In the genomic region with DNA sequence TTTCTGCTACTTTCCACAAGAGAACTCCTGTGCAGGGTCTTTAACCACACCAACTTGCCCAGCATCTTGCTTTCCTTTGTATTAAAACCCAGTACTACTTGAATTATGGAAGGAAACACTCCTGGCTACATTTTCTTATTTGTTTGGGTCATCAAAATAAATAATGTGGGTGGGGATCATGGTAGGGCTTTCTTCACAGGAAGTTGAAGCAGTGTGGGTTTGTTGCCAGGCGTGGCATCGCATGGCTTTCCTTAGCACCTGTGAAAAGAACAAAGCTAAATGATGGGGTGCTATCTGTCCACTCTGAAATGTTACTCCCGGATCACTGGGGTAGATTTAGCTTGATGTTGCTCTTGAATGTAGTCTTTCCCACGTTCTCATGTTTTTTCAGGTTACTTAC, we compare ENCODE assay signal across 14 cellular contexts. TPM values are rescaled to one million over a fixed set of nuclear protein-coding genes. Genes with fewer than 3 reads are reported as not detected.
A peak's percentile ranks its signal among the peaks of the same experiment; 100 is the strongest.
DNase-seq lines count a peak whose midpoint lies in the region; ATAC-seq and TF ChIP-seq lines count a peak whose summit lies in the region.
"Had no signal": no experiment of that assay in that cellular context is flagged by ENCODE, and none has a peak within 500 bp of the region (broad histone marks: within the 10 kb centered on the region; RNA-seq: fewer than 3 reads in every experiment).

No MANE protein-coding gene starts in this region.

- no peak overlapping the region for H2AFZ ChIP-seq in IMR-90 (replicated peaks; ENCODE audit: low read length, poor library complexity)

- H3K9ac ChIP-seq in IMR-90 (ENCODE audit: low read depth, low read length) = no peak overlapping the region

- H3K9me3 ChIP-seq in CD4-positive, CD25-positive, alpha-beta regulatory T cell (ENCODE audit: control insufficient read depth in 2 of 2, low read length in 2 of 2) = no peaks in the 10 kb centered on the region
- H3K9me3 ChIP-seq in IMR-90 (ENCODE audit: control insufficient read depth, insufficient read depth, low read length) = no peaks in the 10 kb centered on the region

- no peak for TF ChIP-seq POLR2A in IMR-90 (IDR thresholded peaks at IDR 0.05; ENCODE audit: low read depth, low read length)

- H3K27ac Mint-ChIP-seq in CD4-positive, CD25-positive, alpha-beta regulatory T cell = peak overlapping the region; percentile 82 to 96 (median 95)
- H3K27ac Mint-ChIP-seq in activated naive CD4-positive, alpha-beta T cell treated with anti-CD3 and anti-CD28 coated beads, Interleukin-2, amount 50 U/mL, for 72 hours = peak overlapping the region; percentile 73 to 89
- H3K27ac Mint-ChIP-seq in naive thymus-derived CD8-positive, alpha-beta T cell = peak overlapping the region; percentile 85 to 97 (median 92)

- H4K5ac ChIP-seq in IMR-90 (ENCODE audit: low read depth, low read length) = no peak overlapping the region

- H3K4me3 Mint-ChIP-seq in CD4-positive, CD25-positive, alpha-beta regulatory T cell = peak overlapping the region; percentile 69 to 92 (median 77)
- peak overlapping the region; percentile 13 to 81 (median 67) for H3K4me3 Mint-ChIP-seq in naive thymus-derived CD8-positive, alpha-beta T cell

- peaks cover 83% of the 10 kb centered on the region for H3K4me1 ChIP-seq in CD4-positive, CD25-positive, alpha-beta regulatory T cell (ENCODE audit: control insufficient read depth, insufficient read depth, low read length, poor library complexity, severe bottlenecking)
- no peaks in the 10 kb centered on the region for H3K4me1 ChIP-seq in IMR-90 (ENCODE audit: control insufficient read depth, insufficient read depth, low read length)

- intact Hi-C loops in IMR-90 (cut with micrococcal nuclease) = no loop called here

- peak overlapping the region; percentile 83 for H3K27ac ChIP-seq in CD4-positive, CD25-positive, alpha-beta regulatory T cell (ENCODE audit: insufficient read depth, low read length, poor library complexity, severe bottlenecking)
- H3K27ac ChIP-seq in IMR-90 (ENCODE audit: insufficient read depth, low read length) = no peak overlapping the region

- no peak overlapping the region for H3K56ac ChIP-seq in IMR-90 (ENCODE audit: extremely low read depth, insufficient read depth, low read length)

- TF ChIP-seq CTCF in IMR-90 (conservative IDR thresholded peaks at IDR 0.05; ENCODE audit: low read depth, low read length) = no peak

- peak overlapping the region; percentile 60 for H3K4me3 ChIP-seq in CD4-positive, CD25-positive, alpha-beta regulatory T cell (ENCODE audit: low read depth, low read length)
- H3K4me3 ChIP-seq in IMR-90 (ENCODE audit: insufficient read depth, low read depth, low read length) = no peak overlapping the region

- no peaks in the 10 kb centered on the region for H4K20me1 ChIP-seq in IMR-90 (ENCODE audit: insufficient read depth, low read length)

- H2AK9ac ChIP-seq in IMR-90 (replicated peaks; ENCODE audit: low read depth, low read length, poor library complexity) = no peak overlapping the region

- H3K36me3 ChIP-seq in CD4-positive, CD25-positive, alpha-beta regulatory T cell (ENCODE audit: control insufficient read depth, insufficient read depth, low read length) = peaks cover 27% of the 10 kb centered on the region
- no peaks in the 10 kb centered on the region for H3K36me3 ChIP-seq in IMR-90 (ENCODE audit: control insufficient read depth, insufficient read depth, low read length)

- H3K9me1 ChIP-seq in IMR-90 (ENCODE audit: insufficient read depth, low read length) = no peaks in the 10 kb centered on the region; the same call in 1 of the 2 replicates

- H4K8ac ChIP-seq in IMR-90 (ENCODE audit: low read depth in 2 of 2, low read length in 2 of 2) = 0 out of 4 replicates have a peak overlapping the region, but pooled peaks of 1 of the 2 experiments have one; percentile 10

- peak overlapping the region; percentile 39; the same call in 1 of the 2 replicates for H2AK5ac ChIP-seq in IMR-90 (ENCODE audit: low read depth, low read length)

- peak overlapping the region; percentile 42 for H3K14ac ChIP-seq in IMR-90 (replicated peaks; ENCODE audit: low read depth, low read length)

- H3K27me3 ChIP-seq in CD4-positive, CD25-positive, alpha-beta regulatory T cell (ENCODE audit: control insufficient read depth, insufficient read depth, low read length) = no peaks in the 10 kb centered on the region
- no peaks in the 10 kb centered on the region for H3K27me3 ChIP-seq in IMR-90 (ENCODE audit: control insufficient read depth, insufficient read depth, low read length)

- DNase-seq in CD4-positive, CD25-positive, alpha-beta regulatory T cell = peak in 1 of 3 donors; percentile 63
- DNase-seq in IMR-90 = no peak
- DNase-seq in activated naive CD4-positive, alpha-beta T cell treated with anti-CD3 and anti-CD28 coated beads, Interleukin-2, amount 50 U/mL, for 72 hours (ENCODE audit: low spot score in 2 of 2) = peak in 1 of 2 donors; percentile 1
- peak in 1 of 10 donors; percentile 40 for DNase-seq in naive thymus-derived CD8-positive, alpha-beta T cell
- no peak for DNase-seq in kidney glomerular epithelial cell (lab: John Stamatoyannopoulos, UW)
- DNase-seq in NCI-H2171 treated with DMSO at 0.1 percent for 48 hours (lab: John Stamatoyannopoulos, UW) = no peak
- DNase-seq: activated CD4-positive, CD25-positive, alpha-beta regulatory T cell treated with anti-CD3 and anti-CD28 coated beads, Interleukin-2, amount 50 U/mL, for 72 hours; left cardiac atrium; NCI-H187 treated with DMSO at 0.1 percent for 48 hours; NCI-H510A; SHP77; stimulated activated CD4-positive, alpha-beta T cell treated with anti-CD3 and anti-CD28 coated beads, Interleukin-1b, Interleukin-23, amount 100 ng/mL, for 48 hours had no signal

- H2BK15ac ChIP-seq in IMR-90 (ENCODE audit: low read depth, low read length) = peak overlapping the region; percentile 92; the same call in 1 of the 3 replicates

- H3K9me3 Mint-ChIP-seq in CD4-positive, CD25-positive, alpha-beta regulatory T cell = peaks cover 0 to 9% (median 3%) of the 10 kb centered on the region in 7 donors
- H3K9me3 Mint-ChIP-seq in activated naive CD4-positive, alpha-beta T cell treated with anti-CD3 and anti-CD28 coated beads, Interleukin-2, amount 50 U/mL, for 72 hours = peaks cover 5 to 10% of the 10 kb centered on the region in 2 donors
- peaks cover 6 to 17% (median 12%) of the 10 kb centered on the region in 9 donors for H3K9me3 Mint-ChIP-seq in naive thymus-derived CD8-positive, alpha-beta T cell

- BruUV-seq in IMR-90 (replicated peaks; lab: Mats Ljungman, UMichigan) = no TSS peak

- H3K18ac ChIP-seq in IMR-90 (ENCODE audit: low read depth, low read length) = no peak overlapping the region

- dilution Hi-C loops in IMR-90 (cut with HindIII; ENCODE audit: low sequenced_read_pairs, unreplicated experiment) = no loop called here

- 100% methylated on average over 2 of the region's 4 CpGs; no CpG with 5 or more reads in 1 of the 2 experiments for WGBS in IMR-90 (ENCODE audit: extremely low coverage in 2 of 2, insufficient read length in 1 of 2), 2 experiments

- peak in 1 of 2 donors; percentile 22 for ATAC-seq in CD4-positive, CD25-positive, alpha-beta regulatory T cell (ENCODE audit: low read depth in 2 of 2)
- ATAC-seq in IMR-90 (ENCODE audit: low read depth) (no peak), HG03439 (IDR thresholded peaks at IDR 0.05; ENCODE audit: unreplicated experiment) (no peak)
- no peak for ATAC-seq in activated naive CD4-positive, alpha-beta T cell treated with anti-CD3 and anti-CD28 coated beads, Interleukin-2, amount 50 U/mL, for 72 hours
- ATAC-seq in naive thymus-derived CD8-positive, alpha-beta T cell = peak; percentile 41 to 51
- ATAC-seq: left cardiac atrium, sciatic nerve had no signal

- CTCF ChIA-PET in IMR-90 (lab: Yijun Ruan, JAX) = interaction anchor here (0.6 to 1.8 kb wide), 4 partner anchors 11 to 172 kb away, joined by 3 to 5 read pairs (median 3); no protein-coding TSS in a partner anchor

- H2BK20ac ChIP-seq in IMR-90 (ENCODE audit: low read depth, low read length) = no peak overlapping the region; the same call in 1 of the 2 replicates

- no peaks in the 10 kb centered on the region for H3K27me3 Mint-ChIP-seq in CD4-positive, CD25-positive, alpha-beta regulatory T cell
- H3K27me3 Mint-ChIP-seq in naive thymus-derived CD8-positive, alpha-beta T cell = no peaks in the 10 kb centered on the region

- H3K23ac ChIP-seq in IMR-90 (ENCODE audit: low read depth, low read length) = no peak overlapping the region

- peak overlapping the region; percentile 56; the same call in 1 of the 2 replicates for H3K4ac ChIP-seq in IMR-90 (ENCODE audit: low read depth, low read length)

- H3K36me3 Mint-ChIP-seq in CD4-positive, CD25-positive, alpha-beta regulatory T cell = peaks cover 40% of the 10 kb centered on the region
- peaks cover 38 to 44% of the 10 kb centered on the region in 2 donors for H3K36me3 Mint-ChIP-seq in activated naive CD4-positive, alpha-beta T cell treated with anti-CD3 and anti-CD28 coated beads, Interleukin-2, amount 50 U/mL, for 72 hours
- peaks cover 17 to 27% (median 26%) of the 10 kb centered on the region in 3 donors for H3K36me3 Mint-ChIP-seq in naive thymus-derived CD8-positive, alpha-beta T cell

- in situ Hi-C loops in IMR-90 (cut with MboI; ENCODE audit: low sequenced_read_pairs) = no loop called here

- H4K91ac ChIP-seq in IMR-90 (ENCODE audit: insufficient read depth, low read depth, low read length) = 0 out of 2 replicates have a peak overlapping the region, but pooled peaks have one; percentile 15

- peak overlapping the region; percentile 58 for H2BK120ac ChIP-seq in IMR-90 (ENCODE audit: low read depth, low read length)

- no peaks in the 10 kb centered on the region for H3K79me1 ChIP-seq in IMR-90 (ENCODE audit: low read depth in 1 of 2, low read length in 2 of 2)

- no peak for TF ChIP-seq RAD21 in IMR-90 (IDR thresholded peaks at IDR 0.05; ENCODE audit: low read length)

- H3K4me2 ChIP-seq in IMR-90 (ENCODE audit: low read depth, low read length) = no peak overlapping the region

- POLR2A ChIA-PET in IMR-90 (lab: Charles Lee; ENCODE audit: unreplicated experiment) = no interaction called here
- POLR2A ChIA-PET in naive thymus-derived CD8-positive, alpha-beta T cell (lab: Charles Lee) = interaction anchor here (0.7 to 11.4 kb wide), 13 partner anchors 10 to 286 kb away, joined by 3 to 281 read pairs (median 5); a partner anchor contains a TSS

- H2BK5ac ChIP-seq in IMR-90 (ENCODE audit: low read depth, low read length, poor library complexity, severe bottlenecking) = no peak overlapping the region

- H3K4me1 Mint-ChIP-seq in CD4-positive, CD25-positive, alpha-beta regulatory T cell = peaks cover 59 to 97% (median 80%) of the 10 kb centered on the region in 4 donors
- peaks cover 48 to 85% (median 82%) of the 10 kb centered on the region in 4 donors for H3K4me1 Mint-ChIP-seq in naive thymus-derived CD8-positive, alpha-beta T cell

RNA-seq across cellular contexts. Expression of a gene that starts 18.7 kb away (rescaled TPM):
- 142 TPM for total RNA-seq in CD4-positive, CD25-positive, alpha-beta regulatory T cell
- 100 to 1,000 TPM in 3 of 4 donors, 10 to 100 TPM in 1; 97.8 to 148 (median 124) TPM for polyA plus RNA-seq in CD4-positive, CD25-positive, alpha-beta regulatory T cell
- total RNA-seq in IMR-90 (2012; rRNA removed) = 0.28 and 0.36 TPM in 2 replicates
- 0.27 and 0.29 TPM in 2 replicates for polyA plus RNA-seq in IMR-90 (2012; rRNA removed)
- 0.24 and 0.30 TPM in 2 replicates for polyA plus RNA-seq in IMR-90 (2012; cell fraction: cytosol; rRNA removed)
- 0.14 and 0.45 TPM in 2 replicates for polyA plus RNA-seq in IMR-90 (2012; cell fraction: nucleus; rRNA removed; ENCODE audit: low replicate concordance)
- total RNA-seq in activated naive CD4-positive, alpha-beta T cell treated with anti-CD3 and anti-CD28 coated beads, Interleukin-2, amount 50 U/mL, for 72 hours = 10 to 100 TPM; 37.7 to 43.0 TPM
- total RNA-seq in naive thymus-derived CD8-positive, alpha-beta T cell = 100 to 1,000 TPM; 124 TPM
- 100 to 1,000 TPM in 1 of 3 donors, 10 to 100 TPM in 2; 76.5 to 104 (median 95.4) TPM for polyA plus RNA-seq in naive thymus-derived CD8-positive, alpha-beta T cell

Comparison
In these comparisons a context has a peak if more than half of its experiments do, and no peak if none do; other contexts are left out.
1. ATAC-seq: peak in naive thymus-derived CD8-positive, alpha-beta T cell (2 of 2); none in IMR-90 (single experiment), activated naive CD4-positive, alpha-beta T cell treated with anti-CD3 and anti-CD28 coated beads, Interleukin-2, amount 50 U/mL, for 72 hours (0 of 2) and HG03439 (single experiment).
2. RNA of a gene that starts 18.7 kb away (total RNA-seq): 142 TPM in CD4-positive, CD25-positive, alpha-beta regulatory T cell (single experiment), 124 TPM in naive thymus-derived CD8-positive, alpha-beta T cell and 37.7 to 43.0 TPM in activated naive CD4-positive, alpha-beta T cell treated with anti-CD3 and anti-CD28 coated beads, Interleukin-2, amount 50 U/mL, for 72 hours; 0.28 to 0.36 TPM in IMR-90; every median in the first group is over 10 times any median in the second.
3. Peak in every context shown above with its lines, with median percentiles within 50 percentile points of each other: H3K27ac Mint-ChIP-seq.